Comparison of ENCODE assay signal across 2 cellular contexts in the genomic region with DNA sequence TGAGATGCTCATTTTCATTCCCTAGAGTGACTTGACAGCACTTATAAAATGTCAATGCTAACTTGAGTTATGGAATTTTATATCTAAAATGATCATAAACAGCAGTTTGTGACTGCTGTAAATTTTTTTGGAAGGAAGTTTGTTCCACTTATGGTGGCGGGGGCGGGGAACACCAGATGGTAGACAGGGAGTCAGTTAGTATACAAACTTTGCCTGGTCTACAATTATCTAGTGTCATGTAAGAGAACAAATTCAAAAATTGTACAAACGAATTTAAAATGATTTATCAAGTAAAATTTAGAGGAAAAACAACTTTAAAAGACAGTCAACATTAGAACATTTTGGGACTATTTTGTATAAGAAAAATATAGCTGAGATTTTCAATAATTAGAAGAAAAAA.
TF ChIP-seq lines count a peak whose summit lies in the region.

No MANE protein-coding gene starts in this region.

TF ChIP-seq in SK-N-SH, 30 proteins besides CTCF, POLR2A, EP300 and RAD21:
- TF ChIP-seq, protein P1, sequence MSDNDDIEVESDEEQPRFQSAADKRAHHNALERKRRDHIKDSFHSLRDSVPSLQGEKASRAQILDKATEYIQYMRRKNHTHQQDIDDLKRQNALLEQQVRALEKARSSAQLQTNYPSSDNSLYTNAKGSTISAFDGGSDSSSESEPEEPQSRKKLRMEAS (IDR thresholded peaks at IDR 0.05; ENCODE audit: low read depth): no peak
- TF ChIP-seq, protein P2, sequence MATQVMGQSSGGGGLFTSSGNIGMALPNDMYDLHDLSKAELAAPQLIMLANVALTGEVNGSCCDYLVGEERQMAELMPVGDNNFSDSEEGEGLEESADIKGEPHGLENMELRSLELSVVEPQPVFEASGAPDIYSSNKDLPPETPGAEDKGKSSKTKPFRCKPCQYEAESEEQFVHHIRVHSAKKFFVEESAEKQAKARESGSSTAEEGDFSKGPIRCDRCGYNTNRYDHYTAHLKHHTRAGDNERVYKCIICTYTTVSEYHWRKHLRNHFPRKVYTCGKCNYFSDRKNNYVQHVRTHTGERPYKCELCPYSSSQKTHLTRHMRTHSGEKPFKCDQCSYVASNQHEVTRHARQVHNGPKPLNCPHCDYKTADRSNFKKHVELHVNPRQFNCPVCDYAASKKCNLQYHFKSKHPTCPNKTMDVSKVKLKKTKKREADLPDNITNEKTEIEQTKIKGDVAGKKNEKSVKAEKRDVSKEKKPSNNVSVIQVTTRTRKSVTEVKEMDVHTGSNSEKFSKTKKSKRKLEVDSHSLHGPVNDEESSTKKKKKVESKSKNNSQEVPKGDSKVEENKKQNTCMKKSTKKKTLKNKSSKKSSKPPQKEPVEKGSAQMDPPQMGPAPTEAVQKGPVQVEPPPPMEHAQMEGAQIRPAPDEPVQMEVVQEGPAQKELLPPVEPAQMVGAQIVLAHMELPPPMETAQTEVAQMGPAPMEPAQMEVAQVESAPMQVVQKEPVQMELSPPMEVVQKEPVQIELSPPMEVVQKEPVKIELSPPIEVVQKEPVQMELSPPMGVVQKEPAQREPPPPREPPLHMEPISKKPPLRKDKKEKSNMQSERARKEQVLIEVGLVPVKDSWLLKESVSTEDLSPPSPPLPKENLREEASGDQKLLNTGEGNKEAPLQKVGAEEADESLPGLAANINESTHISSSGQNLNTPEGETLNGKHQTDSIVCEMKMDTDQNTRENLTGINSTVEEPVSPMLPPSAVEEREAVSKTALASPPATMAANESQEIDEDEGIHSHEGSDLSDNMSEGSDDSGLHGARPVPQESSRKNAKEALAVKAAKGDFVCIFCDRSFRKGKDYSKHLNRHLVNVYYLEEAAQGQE (IDR thresholded peaks at IDR 0.05; ENCODE audit: low read depth, low read length): no peak
- TF ChIP-seq JUND (IDR thresholded peaks at IDR 0.05) (no peak), EZH2phosphoT487 (IDR thresholded peaks at IDR 0.05; ENCODE audit: borderline replicate concordance, low read depth) (no peak), FOXJ3 (CRISPR knock-in tag; IDR thresholded peaks at IDR 0.05) (no peak), SMC3 (IDR thresholded peaks at IDR 0.05; ENCODE audit: low read depth, low read length) (no peak), RCOR1 (IDR thresholded peaks at IDR 0.05; ENCODE audit: low read length) (no peak), POLR2AphosphoS5 (IDR thresholded peaks at IDR 0.05; ENCODE audit: low read depth, low read length) (no peak), RXRA (IDR thresholded peaks at IDR 0.05; ENCODE audit: borderline replicate concordance, low read depth) (no peak), YY1 (IDR thresholded peaks at IDR 0.05; ENCODE audit: low read depth) (no peak), GATA2 (CRISPR knock-in tag; IDR thresholded peaks at IDR 0.05) (no peak), TCF12 (IDR thresholded peaks at IDR 0.05) (no peak)
- TF ChIP-seq, protein P3, sequence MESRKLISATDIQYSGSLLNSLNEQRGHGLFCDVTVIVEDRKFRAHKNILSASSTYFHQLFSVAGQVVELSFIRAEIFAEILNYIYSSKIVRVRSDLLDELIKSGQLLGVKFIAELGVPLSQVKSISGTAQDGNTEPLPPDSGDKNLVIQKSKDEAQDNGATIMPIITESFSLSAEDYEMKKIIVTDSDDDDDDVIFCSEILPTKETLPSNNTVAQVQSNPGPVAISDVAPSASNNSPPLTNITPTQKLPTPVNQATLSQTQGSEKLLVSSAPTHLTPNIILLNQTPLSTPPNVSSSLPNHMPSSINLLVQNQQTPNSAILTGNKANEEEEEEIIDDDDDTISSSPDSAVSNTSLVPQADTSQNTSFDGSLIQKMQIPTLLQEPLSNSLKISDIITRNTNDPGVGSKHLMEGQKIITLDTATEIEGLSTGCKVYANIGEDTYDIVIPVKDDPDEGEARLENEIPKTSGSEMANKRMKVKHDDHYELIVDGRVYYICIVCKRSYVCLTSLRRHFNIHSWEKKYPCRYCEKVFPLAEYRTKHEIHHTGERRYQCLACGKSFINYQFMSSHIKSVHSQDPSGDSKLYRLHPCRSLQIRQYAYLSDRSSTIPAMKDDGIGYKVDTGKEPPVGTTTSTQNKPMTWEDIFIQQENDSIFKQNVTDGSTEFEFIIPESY (IDR thresholded peaks at IDR 0.05; ENCODE audit: borderline replicate concordance, low read depth): no peak
- TF ChIP-seq, protein P4, sequence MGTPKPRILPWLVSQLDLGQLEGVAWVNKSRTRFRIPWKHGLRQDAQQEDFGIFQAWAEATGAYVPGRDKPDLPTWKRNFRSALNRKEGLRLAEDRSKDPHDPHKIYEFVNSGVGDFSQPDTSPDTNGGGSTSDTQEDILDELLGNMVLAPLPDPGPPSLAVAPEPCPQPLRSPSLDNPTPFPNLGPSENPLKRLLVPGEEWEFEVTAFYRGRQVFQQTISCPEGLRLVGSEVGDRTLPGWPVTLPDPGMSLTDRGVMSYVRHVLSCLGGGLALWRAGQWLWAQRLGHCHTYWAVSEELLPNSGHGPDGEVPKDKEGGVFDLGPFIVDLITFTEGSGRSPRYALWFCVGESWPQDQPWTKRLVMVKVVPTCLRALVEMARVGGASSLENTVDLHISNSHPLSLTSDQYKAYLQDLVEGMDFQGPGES (IDR thresholded peaks at IDR 0.05; ENCODE audit: low read depth, low read length): no peak
- TF ChIP-seq, protein P5, sequence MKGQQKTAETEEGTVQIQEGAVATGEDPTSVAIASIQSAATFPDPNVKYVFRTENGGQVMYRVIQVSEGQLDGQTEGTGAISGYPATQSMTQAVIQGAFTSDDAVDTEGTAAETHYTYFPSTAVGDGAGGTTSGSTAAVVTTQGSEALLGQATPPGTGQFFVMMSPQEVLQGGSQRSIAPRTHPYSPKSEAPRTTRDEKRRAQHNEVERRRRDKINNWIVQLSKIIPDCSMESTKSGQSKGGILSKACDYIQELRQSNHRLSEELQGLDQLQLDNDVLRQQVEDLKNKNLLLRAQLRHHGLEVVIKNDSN (IDR thresholded peaks at IDR 0.05; ENCODE audit: borderline replicate concordance, low read depth): no peak
- TF ChIP-seq, protein P6, sequence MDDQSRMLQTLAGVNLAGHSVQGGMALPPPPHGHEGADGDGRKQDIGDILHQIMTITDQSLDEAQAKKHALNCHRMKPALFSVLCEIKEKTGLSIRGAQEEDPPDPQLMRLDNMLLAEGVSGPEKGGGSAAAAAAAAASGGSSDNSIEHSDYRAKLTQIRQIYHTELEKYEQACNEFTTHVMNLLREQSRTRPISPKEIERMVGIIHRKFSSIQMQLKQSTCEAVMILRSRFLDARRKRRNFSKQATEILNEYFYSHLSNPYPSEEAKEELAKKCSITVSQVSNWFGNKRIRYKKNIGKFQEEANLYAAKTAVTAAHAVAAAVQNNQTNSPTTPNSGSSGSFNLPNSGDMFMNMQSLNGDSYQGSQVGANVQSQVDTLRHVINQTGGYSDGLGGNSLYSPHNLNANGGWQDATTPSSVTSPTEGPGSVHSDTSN (IDR thresholded peaks at IDR 0.05): no peak
- TF ChIP-seq, protein P7, sequence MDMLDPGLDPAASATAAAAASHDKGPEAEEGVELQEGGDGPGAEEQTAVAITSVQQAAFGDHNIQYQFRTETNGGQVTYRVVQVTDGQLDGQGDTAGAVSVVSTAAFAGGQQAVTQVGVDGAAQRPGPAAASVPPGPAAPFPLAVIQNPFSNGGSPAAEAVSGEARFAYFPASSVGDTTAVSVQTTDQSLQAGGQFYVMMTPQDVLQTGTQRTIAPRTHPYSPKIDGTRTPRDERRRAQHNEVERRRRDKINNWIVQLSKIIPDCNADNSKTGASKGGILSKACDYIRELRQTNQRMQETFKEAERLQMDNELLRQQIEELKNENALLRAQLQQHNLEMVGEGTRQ (IDR thresholded peaks at IDR 0.05; ENCODE audit: borderline replicate concordance, low read depth, low read length): no peak

TF ChIP-seq in SK-N-SH treated with all-trans-retinoic acid at 6 μM for 48 hours, 23 proteins besides CTCF, POLR2A, EP300 and RAD21:
- no peak for TF ChIP-seq BACH2 (CRISPR knock-in tag; IDR thresholded peaks at IDR 0.05; ENCODE audit: borderline replicate concordance)
- TF ChIP-seq, protein P8, sequence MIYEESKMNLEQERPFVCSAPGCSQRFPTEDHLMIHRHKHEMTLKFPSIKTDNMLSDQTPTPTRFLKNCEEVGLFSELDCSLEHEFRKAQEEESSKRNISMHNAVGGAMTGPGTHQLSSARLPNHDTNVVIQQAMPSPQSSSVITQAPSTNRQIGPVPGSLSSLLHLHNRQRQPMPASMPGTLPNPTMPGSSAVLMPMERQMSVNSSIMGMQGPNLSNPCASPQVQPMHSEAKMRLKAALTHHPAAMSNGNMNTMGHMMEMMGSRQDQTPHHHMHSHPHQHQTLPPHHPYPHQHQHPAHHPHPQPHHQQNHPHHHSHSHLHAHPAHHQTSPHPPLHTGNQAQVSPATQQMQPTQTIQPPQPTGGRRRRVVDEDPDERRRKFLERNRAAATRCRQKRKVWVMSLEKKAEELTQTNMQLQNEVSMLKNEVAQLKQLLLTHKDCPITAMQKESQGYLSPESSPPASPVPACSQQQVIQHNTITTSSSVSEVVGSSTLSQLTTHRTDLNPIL (CRISPR knock-in tag; IDR thresholded peaks at IDR 0.05; ENCODE audit: low read depth): no peak
- no peak for TF ChIP-seq ZFP3 (CRISPR knock-in tag; IDR thresholded peaks at IDR 0.05)
- TF ChIP-seq, protein P9, sequence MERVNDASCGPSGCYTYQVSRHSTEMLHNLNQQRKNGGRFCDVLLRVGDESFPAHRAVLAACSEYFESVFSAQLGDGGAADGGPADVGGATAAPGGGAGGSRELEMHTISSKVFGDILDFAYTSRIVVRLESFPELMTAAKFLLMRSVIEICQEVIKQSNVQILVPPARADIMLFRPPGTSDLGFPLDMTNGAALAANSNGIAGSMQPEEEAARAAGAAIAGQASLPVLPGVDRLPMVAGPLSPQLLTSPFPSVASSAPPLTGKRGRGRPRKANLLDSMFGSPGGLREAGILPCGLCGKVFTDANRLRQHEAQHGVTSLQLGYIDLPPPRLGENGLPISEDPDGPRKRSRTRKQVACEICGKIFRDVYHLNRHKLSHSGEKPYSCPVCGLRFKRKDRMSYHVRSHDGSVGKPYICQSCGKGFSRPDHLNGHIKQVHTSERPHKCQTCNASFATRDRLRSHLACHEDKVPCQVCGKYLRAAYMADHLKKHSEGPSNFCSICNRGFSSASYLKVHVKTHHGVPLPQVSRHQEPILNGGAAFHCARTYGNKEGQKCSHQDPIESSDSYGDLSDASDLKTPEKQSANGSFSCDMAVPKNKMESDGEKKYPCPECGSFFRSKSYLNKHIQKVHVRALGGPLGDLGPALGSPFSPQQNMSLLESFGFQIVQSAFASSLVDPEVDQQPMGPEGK (CRISPR knock-in tag; IDR thresholded peaks at IDR 0.05; ENCODE audit: borderline replicate concordance): no peak
- no peak for TF ChIP-seq TOX (CRISPR knock-in tag; IDR thresholded peaks at IDR 0.05; ENCODE audit: borderline replicate concordance)
- no peak for TF ChIP-seq ESRRG (CRISPR knock-in tag; IDR thresholded peaks at IDR 0.05)
TF ChIP-seq in SK-N-SH treated with all-trans-retinoic acid at 6 μM for 48 hours: peak in this region for 0.
